8 cellular contexts compared by ENCODE assay signal in the genomic region with DNA sequence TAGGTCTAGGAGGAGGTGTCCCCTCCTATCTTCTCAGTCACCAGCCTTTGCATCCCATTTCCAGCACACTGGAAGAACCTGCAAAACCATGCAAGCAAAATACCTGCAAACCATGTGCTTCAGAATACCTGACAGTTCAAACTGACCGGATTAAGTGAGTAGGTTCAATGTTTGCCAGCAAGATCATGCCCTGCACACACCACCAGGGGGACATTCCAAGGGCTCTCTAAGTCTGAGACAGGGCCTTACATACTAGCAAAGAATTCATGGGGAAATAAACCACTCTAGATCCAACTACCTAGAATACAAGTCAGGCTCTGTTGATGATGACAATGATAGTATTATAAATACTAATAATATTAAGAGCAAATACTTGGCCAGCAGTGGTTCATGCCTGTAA. TPM values are rescaled to one million over a fixed set of nuclear protein-coding genes. Genes with fewer than 3 reads are reported as not detected.
DNase-seq lines count a peak whose midpoint lies in the region; ATAC-seq and TF ChIP-seq lines count a peak whose summit lies in the region.
"Had no signal": no experiment of that assay in that cellular context is flagged by ENCODE, and none has a peak within 500 bp of the region (broad histone marks: within the 10 kb centered on the region; RNA-seq: fewer than 3 reads in every experiment).

No MANE protein-coding gene starts in this region.

- ATAC-seq in stimulated activated naive CD8-positive, alpha-beta T cell treated with anti-CD3 and anti-CD28 coated beads, Interleukin-15, amount 100 ng/mL, for 72 hours: no peak
- no peak for ATAC-seq in HG03521 (IDR thresholded peaks at IDR 0.05; ENCODE audit: unreplicated experiment)
- ATAC-seq in HG03432 (IDR thresholded peaks at IDR 0.05; ENCODE audit: unreplicated experiment): no peak

- H3K4me3 ChIP-seq in choroid plexus epithelial cell (ENCODE audit: low read depth, low read length): no peak overlapping the region
- H3K4me3 ChIP-seq: dorsolateral prefrontal cortex had no signal

- H3K4me3 Mint-ChIP-seq in nephron progenitor cell: no peak overlapping the region
- no peak overlapping the region for H3K4me3 Mint-ChIP-seq in stimulated activated naive CD8-positive, alpha-beta T cell treated with anti-CD3 and anti-CD28 coated beads, Interleukin-15, amount 100 ng/mL, for 72 hours

- TF ChIP-seq CTCF in GM10266 (IDR thresholded peaks at IDR 0.05; ENCODE audit: control insufficient read depth, insufficient read depth, low read depth, missing control alignments) (peak; percentile 29), choroid plexus epithelial cell (conservative IDR thresholded peaks at IDR 0.05; ENCODE audit: low read depth, low read length) (peak; percentile 75), nephron progenitor cell (IDR thresholded peaks at IDR 0.05) (peak; percentile 45)

- H3K27ac Mint-ChIP-seq in nephron progenitor cell: no peak overlapping the region
- no peak overlapping the region for H3K27ac Mint-ChIP-seq in stimulated activated naive CD8-positive, alpha-beta T cell treated with anti-CD3 and anti-CD28 coated beads, Interleukin-15, amount 100 ng/mL, for 72 hours

- H3K27me3 Mint-ChIP-seq in nephron progenitor cell (ENCODE audit: low read depth, poor library complexity): no peaks in the 10 kb centered on the region
- no peaks in the 10 kb centered on the region for H3K27me3 Mint-ChIP-seq in stimulated activated naive CD8-positive, alpha-beta T cell treated with anti-CD3 and anti-CD28 coated beads, Interleukin-15, amount 100 ng/mL, for 72 hours

- DNase-seq in GM10266 (ENCODE audit: extremely low spot score) (no peak), M059J (ENCODE audit: low read depth) (peak; percentile 37), choroid plexus epithelial cell (ENCODE audit: low read depth) (peak; percentile 64), nephron progenitor cell (no peak)
- no peak for DNase-seq in stimulated activated naive CD8-positive, alpha-beta T cell treated with anti-CD3 and anti-CD28 coated beads, Interleukin-15, amount 100 ng/mL, for 72 hours
- DNase-seq: dorsolateral prefrontal cortex had no signal

- H3K4me1 Mint-ChIP-seq in nephron progenitor cell: no peaks in the 10 kb centered on the region
- H3K4me1 Mint-ChIP-seq in stimulated activated naive CD8-positive, alpha-beta T cell treated with anti-CD3 and anti-CD28 coated beads, Interleukin-15, amount 100 ng/mL, for 72 hours: peaks cover 39% of the 10 kb centered on the region

- H3K9me3 Mint-ChIP-seq in nephron progenitor cell: no peaks in the 10 kb centered on the region
- no peaks in the 10 kb centered on the region for H3K9me3 Mint-ChIP-seq in stimulated activated naive CD8-positive, alpha-beta T cell treated with anti-CD3 and anti-CD28 coated beads, Interleukin-15, amount 100 ng/mL, for 72 hours

- H3K36me3 Mint-ChIP-seq in nephron progenitor cell (ENCODE audit: low read depth): no peaks in the 10 kb centered on the region

RNA-seq across cellular contexts. Expression of a gene that starts 27.6 kb away (rescaled TPM):
- total RNA-seq in M059J (2014; rRNA removed; shearing (Covaris generic)): 6.3 and 8.5 TPM in 2 replicates

RNA-seq across cellular contexts. Expression of a gene that starts 59.9 kb away (rescaled TPM):
- total RNA-seq in M059J (2014; rRNA removed; shearing (Covaris generic)): 2.5 and 5.4 TPM in 2 replicates

Comparison
In these comparisons a context has a peak if more than half of its experiments do, and no peak if none do; other contexts are left out.
1. DNase-seq: peak in M059J (single experiment) and choroid plexus epithelial cell (single experiment); none in GM10266 (single experiment), nephron progenitor cell (single experiment) and stimulated activated naive CD8-positive, alpha-beta T cell treated with anti-CD3 and anti-CD28 coated beads, Interleukin-15, amount 100 ng/mL, for 72 hours (0 of 2).
2. Peak in every context shown above with its lines, with median percentiles within 50 percentile points of each other: CTCF ChIP-seq.